Comparison of ENCODE assay signal across 8 cellular contexts in genomic region chr6:3751730-3752537, GRCh38.
DNase-seq lines count a peak whose midpoint lies in the region; ATAC-seq lines count a peak whose summit lies in the region.

No MANE protein-coding gene starts in this region.

- DNase-seq in NCI-H82 (lab: John Stamatoyannopoulos, UW) (peak; percentile 80), NCI-H82 treated with DMSO at 0.1 percent for 48 hours (lab: John Stamatoyannopoulos, UW; ENCODE audit: unreplicated experiment) (no peak), NCI-H446 treated with DMSO at 0.1 percent for 48 hours (lab: John Stamatoyannopoulos, UW) (peak; percentile 50), activated T-cell treated with anti-CD3 and anti-CD28 coated beads for 24 hours (ENCODE audit: low read depth) (peak; percentile 61), epidermal melanocyte (ENCODE audit: insufficient read length, low spot score) (peak; percentile 98), midbrain (lab: John Stamatoyannopoulos, UW) (peak; percentile 59)
- peak; percentile 20 to 28 for DNase-seq in stimulated activated CD8-positive, alpha-beta memory T cell treated with anti-CD3 and anti-CD28 coated beads, Interleukin-2, amount 100 ng/mL, for 1 hour (ENCODE audit: low read depth in 2 of 2)

- peak; percentile 63 for ATAC-seq in HG02870 (IDR thresholded peaks at IDR 0.05; ENCODE audit: unreplicated experiment)
